In the genomic region with DNA sequence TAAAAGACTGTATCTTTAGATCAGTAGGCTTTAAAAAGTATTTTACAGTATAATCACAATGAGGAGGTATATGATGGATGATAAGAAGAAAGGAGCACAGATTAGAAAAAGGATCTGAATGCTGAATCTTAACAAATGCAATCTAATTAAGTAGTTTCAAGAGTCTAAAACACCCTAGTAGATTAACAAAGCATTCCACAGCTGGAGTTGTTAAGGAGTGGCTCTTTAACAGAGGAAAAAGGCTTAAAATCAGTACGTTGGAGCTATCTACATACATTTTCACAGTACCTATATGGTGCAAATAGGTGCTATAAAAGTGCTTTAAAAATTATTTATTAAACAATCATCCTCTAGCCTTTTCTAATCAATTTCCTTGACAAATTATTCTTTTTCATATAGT, we compare ENCODE assay signal across 20 cellular contexts. TPM values are rescaled to one million over a fixed set of nuclear protein-coding genes. Genes with fewer than 3 reads are reported as not detected.
A peak's percentile ranks its signal among the peaks of the same experiment; 100 is the strongest.
DNase-seq lines count a peak whose midpoint lies in the region; ATAC-seq and TF ChIP-seq lines count a peak whose summit lies in the region.
"Had no signal": no experiment of that assay in that cellular context is flagged by ENCODE, and none has a peak within 500 bp of the region (broad histone marks: within the 10 kb centered on the region; RNA-seq: fewer than 3 reads in every experiment).

No MANE protein-coding gene starts in this region.

- TF ChIP-seq CTCF in GM23338 (conservative IDR thresholded peaks at IDR 0.05; ENCODE audit: low read depth in 2 of 2) (no peak), PC-9 (conservative IDR thresholded peaks at IDR 0.05) (no peak), left lung (IDR thresholded peaks at IDR 0.05) (no peak), psoas muscle (IDR thresholded peaks at IDR 0.05) (no peak), SK-N-SH (IDR thresholded peaks at IDR 0.05) (no peak)
- TF ChIP-seq CTCF in CD4-positive, alpha-beta T cell (IDR thresholded peaks at IDR 0.05), result no peak

- no peak for TF ChIP-seq RAD21 in SK-N-SH (IDR thresholded peaks at IDR 0.05; ENCODE audit: low read length)

- POLR2A ChIA-PET in PC-9 (lab: Charles Lee; ENCODE audit: unreplicated experiment) (interaction anchor here (0.6 kb wide), 1 partner anchor 275 kb away, joined by 3 read pairs; no protein-coding TSS in a partner anchor), SK-N-SH (lab: Yijun Ruan, JAX) (no interaction called here)
- POLR2A ChIA-PET in CD4-positive, alpha-beta T cell (lab: Charles Lee), result interaction anchor here (0.6 kb wide), 1 partner anchor 35 kb away, joined by 3 read pairs; no protein-coding TSS in a partner anchor

- no peak overlapping the region for H3K4me3 Mint-ChIP-seq in GM23338
- no peak overlapping the region for H3K4me3 Mint-ChIP-seq in CD4-positive, alpha-beta T cell
- H3K4me3 Mint-ChIP-seq: B cell; CD4-positive, CD25-positive, alpha-beta regulatory T cell; H9 had no signal

- H3K9me3 ChIP-seq in PC-9 (ENCODE audit: insufficient read depth, low read depth) (no peaks in the 10 kb centered on the region), left lung (no peaks in the 10 kb centered on the region), psoas muscle (no peaks in the 10 kb centered on the region), SK-N-SH (no peaks in the 10 kb centered on the region)
- no peaks in the 10 kb centered on the region for H3K9me3 ChIP-seq in CD4-positive, alpha-beta T cell (ENCODE audit: control insufficient read depth, low read length)
- H3K9me3 ChIP-seq: A549, Caco-2 had no signal

- H3K36me3 ChIP-seq in GM23338 (ENCODE audit: insufficient read depth) (no peaks in the 10 kb centered on the region), PC-9 (ENCODE audit: low read depth) (peaks cover 38% of the 10 kb centered on the region), left lung (no peaks in the 10 kb centered on the region), psoas muscle (ENCODE audit: insufficient read depth in 1 of 2, low read depth in 1 of 2) (peaks cover 0 to 28% of the 10 kb centered on the region in 2 donors), SK-N-SH (replicated peaks in 1 of 2; ENCODE audit: control insufficient read depth in 1 of 2, insufficient read depth in 2 of 2, low read length in 1 of 2) (peaks cover 29 to 35% of the 10 kb centered on the region in 2 experiments)

- H3K27ac ChIP-seq in GM23338 (ENCODE audit: low read depth) (no peak overlapping the region), PC-9 (0 out of 2 replicates have a peak overlapping the region, but pooled peaks have one; percentile 8), left lung (no peak overlapping the region), psoas muscle (peak overlapping the region; percentile 58), substantia nigra (ENCODE audit: low read depth, low read length, poor library complexity, severe bottlenecking) (no peak overlapping the region), SK-N-SH (ENCODE audit: low read depth in 2 of 2, low read length in 1 of 2) (no peak overlapping the region; a peak in 1 of 4 replicates)
- no peak overlapping the region for H3K27ac ChIP-seq in CD4-positive, alpha-beta T cell (ENCODE audit: low read depth, low read length)
- H3K27ac ChIP-seq: 22Rv1, A549 had no signal

- H2AFZ ChIP-seq in GM23338 (no peak overlapping the region), PC-9 (no peak overlapping the region), SK-N-SH (ENCODE audit: low read depth) (no peak overlapping the region)

- peaks cover 4% of the 10 kb centered on the region; the same call in 2 of the 3 replicates for H3K36me3 Mint-ChIP-seq in GM23338 (ENCODE audit: low read depth)
- H3K36me3 Mint-ChIP-seq in CD4-positive, alpha-beta T cell (ENCODE audit: low read depth), result peaks cover 7% of the 10 kb centered on the region

- no peaks in the 10 kb centered on the region for H3K27me3 Mint-ChIP-seq in GM23338 (ENCODE audit: insufficient read depth, low read depth, poor library complexity)
- no peaks in the 10 kb centered on the region for H3K27me3 Mint-ChIP-seq in CD4-positive, alpha-beta T cell
- H3K27me3 Mint-ChIP-seq: B cell; CD4-positive, CD25-positive, alpha-beta regulatory T cell had no signal

- intact Hi-C loops in PC-9 (cut with micrococcal nuclease; ENCODE audit: unreplicated experiment), result no loop called here
- intact Hi-C loops in left lung (cut with DNase I), result no loop called here
- intact Hi-C loops in psoas muscle (cut with DNase I), result no loop called here
- intact Hi-C loops in CD4-positive, alpha-beta T cell (cut with DNase I, micrococcal nuclease), result no loop called here

- ATAC-seq in GM23338 (peak; percentile 28; the same call in 1 of the 3 replicates), left lung (peak; percentile 51), psoas muscle (no peak), HG03565 (IDR thresholded peaks at IDR 0.05; ENCODE audit: unreplicated experiment) (no peak)
- no peak for ATAC-seq in CD4-positive, alpha-beta T cell (ENCODE audit: poor library complexity)
- ATAC-seq: A549, K562 had no signal

- no TSS peak for BruUV-seq in PC-9 (replicated peaks; lab: Mats Ljungman, UMichigan)

- H3K4me2 ChIP-seq in GM23338 (no peak overlapping the region), PC-9 (no peak overlapping the region), SK-N-SH (no peak overlapping the region)

- CTCF ChIA-PET in PC-9 (lab: Charles Lee), result no interaction called here
- CTCF ChIA-PET in CD4-positive, alpha-beta T cell (lab: Charles Lee), result no interaction called here
- CTCF ChIA-PET in SK-N-SH (lab: Yijun Ruan, JAX), result interaction anchor here (1.6 kb wide), 1 partner anchor 32 kb away, joined by 6 read pairs; no protein-coding TSS in a partner anchor

- 51 to 70% (median 61%) methylated on average over 1 of the region's 1 CpG for WGBS in psoas muscle, 3 donors
- WGBS in SK-N-SH (ENCODE audit: low lambda C conversion rate), result 71% methylated on average over 1 of the region's 1 CpG

- no peaks in the 10 kb centered on the region for H3K27me3 ChIP-seq in GM23338 (ENCODE audit: insufficient read depth)
- H3K27me3 ChIP-seq in PC-9 (ENCODE audit: insufficient read depth, low read depth), result no peaks in the 10 kb centered on the region
- H3K27me3 ChIP-seq in left lung, result no peaks in the 10 kb centered on the region
- no peaks in the 10 kb centered on the region for H3K27me3 ChIP-seq in psoas muscle (ENCODE audit: insufficient read depth in 3 of 3, low read length in 2 of 3)
- no peaks in the 10 kb centered on the region for H3K27me3 ChIP-seq in CD4-positive, alpha-beta T cell (ENCODE audit: control insufficient read depth, insufficient read depth, low read length)
- no peaks in the 10 kb centered on the region for H3K27me3 ChIP-seq in SK-N-SH (ENCODE audit: insufficient read depth)

- peak; percentile 17 for DNase-seq in GM23338 (ENCODE audit: low spot score)
- DNase-seq in PC-9, result no peak
- no peak for DNase-seq in left lung
- no peak for DNase-seq in psoas muscle
- no peak for DNase-seq in substantia nigra (lab: John Stamatoyannopoulos, UW)
- no peak for DNase-seq in CD4-positive, alpha-beta T cell
- DNase-seq in SK-N-SH, result no peak
- DNase-seq: C1 segment of cervical spinal cord; Caco-2; CD4-positive, CD25-positive, alpha-beta regulatory T cell; DMS153; DMS79; GDM1; H9; IMR-90 had no signal

- no peaks in the 10 kb centered on the region for H3K9me3 Mint-ChIP-seq in GM23338
- H3K9me3 Mint-ChIP-seq in CD4-positive, alpha-beta T cell, result no peaks in the 10 kb centered on the region
- H3K9me3 Mint-ChIP-seq: CD4-positive, CD25-positive, alpha-beta regulatory T cell; H9 had no signal

- H3K9ac ChIP-seq in SK-N-SH, result no peak overlapping the region

- no peak overlapping the region for H3K27ac Mint-ChIP-seq in GM23338
- H3K27ac Mint-ChIP-seq in CD4-positive, alpha-beta T cell, result no peak overlapping the region
- H3K27ac Mint-ChIP-seq: B cell; CD4-positive, CD25-positive, alpha-beta regulatory T cell had no signal

- H3K79me2 ChIP-seq in GM23338 (replicated peaks; ENCODE audit: insufficient read depth), result peaks cover 56% of the 10 kb centered on the region
- H3K79me2 ChIP-seq in PC-9 (ENCODE audit: low read depth), result peaks cover 78% of the 10 kb centered on the region
- H3K79me2 ChIP-seq in SK-N-SH (ENCODE audit: insufficient read depth), result peaks cover 73% of the 10 kb centered on the region

- no peaks in the 10 kb centered on the region for H3F3A ChIP-seq in GM23338 (replicated peaks; ENCODE audit: low read depth)
- H3F3A ChIP-seq in PC-9 (ENCODE audit: insufficient read depth, low read depth), result no peaks in the 10 kb centered on the region
- peaks cover 14% of the 10 kb centered on the region for H3F3A ChIP-seq in SK-N-SH (replicated peaks; ENCODE audit: insufficient read depth)

- no peak overlapping the region for H3K4me3 ChIP-seq in GM23338
- no peak overlapping the region for H3K4me3 ChIP-seq in PC-9
- no peak overlapping the region for H3K4me3 ChIP-seq in left lung
- H3K4me3 ChIP-seq in psoas muscle, result peak overlapping the region; percentile 17
- H3K4me3 ChIP-seq in SK-N-SH (ENCODE audit: low read depth in 2 of 2, low read length in 1 of 2), result no peak overlapping the region
- H3K4me3 ChIP-seq: A549, K562 had no signal

- peaks cover 8% of the 10 kb centered on the region; the same call in 2 of the 3 replicates for H3K4me1 Mint-ChIP-seq in GM23338
- peaks cover 23% of the 10 kb centered on the region for H3K4me1 Mint-ChIP-seq in CD4-positive, alpha-beta T cell (ENCODE audit: low read depth)
- H3K4me1 Mint-ChIP-seq: B cell had no signal

- H3K4me1 ChIP-seq in GM23338 (ENCODE audit: insufficient read depth) (peaks cover 5% of the 10 kb centered on the region; the same call in 1 of the 2 replicates), PC-9 (replicated peaks; ENCODE audit: insufficient read depth) (no peaks in the 10 kb centered on the region), left lung (peaks cover 0 to 12% of the 10 kb centered on the region in 2 donors), psoas muscle (peaks cover 36% of the 10 kb centered on the region), SK-N-SH (ENCODE audit: control insufficient read depth in 1 of 2, insufficient read depth in 2 of 2, low read depth in 1 of 2, low read length in 1 of 2) (peaks cover 0 to 8% of the 10 kb centered on the region in 2 experiments; a peak in 2 of 4 replicates)

- H3K9me2 ChIP-seq in GM23338 (ENCODE audit: insufficient read depth), result no peaks in the 10 kb centered on the region
- no peaks in the 10 kb centered on the region for H3K9me2 ChIP-seq in PC-9 (ENCODE audit: insufficient read depth)
- no peaks in the 10 kb centered on the region for H3K9me2 ChIP-seq in SK-N-SH

- H4K20me1 ChIP-seq in GM23338 (replicated peaks; ENCODE audit: insufficient read depth) (peaks cover 16% of the 10 kb centered on the region), PC-9 (ENCODE audit: insufficient read depth) (no peaks in the 10 kb centered on the region), SK-N-SH (ENCODE audit: insufficient read depth) (peaks cover 23% of the 10 kb centered on the region; the same call in 1 of the 2 replicates)

- TF ChIP-seq EP300 in SK-N-SH (IDR thresholded peaks at IDR 0.05; ENCODE audit: borderline replicate concordance in 1 of 2, low read depth in 1 of 2, low read length in 1 of 2), result no peak

RNA-seq across cellular contexts. Expression of gene TSC22D1, which starts 34.5 kb away (rescaled TPM):
- 101 and 114 TPM in 2 replicates for total RNA-seq in GM23338 (2014; rRNA removed; shearing (Covaris generic))
- polyA plus RNA-seq in GM23338 (2016; fragmentation: Nextera tagmentation; extraction: Ambion mirVana) (50.5 and 58.5 TPM in 2 replicates), psoas muscle (100 to 1,000 TPM in 1 of 3 donors, 10 to 100 TPM in 2; 34.5 to 102 (median 99.9) TPM), SK-N-SH (2012; rRNA removed) (134 and 137 TPM in 2 replicates)
- total RNA-seq in PC-9 (2021) (76.2 and 79.2 TPM in 2 replicates), left lung (100 to 1,000 TPM in 1 of 2 donors, 10 to 100 TPM in 1; 95.4 to 103 TPM), psoas muscle (100 to 1,000 TPM; 121 to 203 (median 169) TPM)
- total RNA-seq in CD4-positive, alpha-beta T cell, result 10 to 100 TPM; 24.0 to 26.5 TPM
- 116 and 141 TPM in 2 replicates for polyA plus RNA-seq in SK-N-SH (2012; cell fraction: cytosol; rRNA removed)
- 209 and 274 TPM in 2 replicates for polyA plus RNA-seq in SK-N-SH (2012; cell fraction: nucleus; rRNA removed)

Comparison
In these comparisons a context has a peak if more than half of its experiments do, and no peak if none do; other contexts are left out.
1. ATAC-seq: peak in GM23338 (single experiment) and left lung (single experiment); none in psoas muscle (0 of 4), HG03565 (single experiment) and CD4-positive, alpha-beta T cell (single experiment).
2. H3K27ac ChIP-seq: peak in PC-9 (single experiment) and psoas muscle (single experiment); none in GM23338 (single experiment), left lung (0 of 2), substantia nigra (single experiment), CD4-positive, alpha-beta T cell (single experiment) and SK-N-SH (0 of 2).